Comparison of ENCODE assay signal across 10 cellular contexts in genomic region chr10:95474228-95475002, GRCh38.
DNase-seq lines count a peak whose midpoint lies in the region; ATAC-seq and TF ChIP-seq lines count a peak whose summit lies in the region.
"Had no signal": no experiment of that assay in that cellular context is flagged by ENCODE, and none has a peak within 500 bp of the region (broad histone marks: within the 10 kb centered on the region; RNA-seq: fewer than 3 reads in every experiment).

No MANE protein-coding gene starts in this region.

- no peaks in the 10 kb centered on the region for H3K9me2 ChIP-seq in GM23338 (ENCODE audit: insufficient read depth)

- no peaks in the 10 kb centered on the region for H4K20me1 ChIP-seq in GM23338 (replicated peaks; ENCODE audit: insufficient read depth)

- intact Hi-C loops in heart right ventricle (cut with DNase I), result loop anchor here in 5 of 10 donors (5.0 to 10.0 kb wide), 6 partner anchors 33 to 88 kb away; partner anchors contain the start of gene SORBS1 (in 1 of the 5)

- peaks cover 16% of the 10 kb centered on the region for H3K79me2 ChIP-seq in GM23338 (replicated peaks; ENCODE audit: insufficient read depth)

- peaks cover 70% of the 10 kb centered on the region for H3K4me1 Mint-ChIP-seq in GM23338
- H3K4me1 Mint-ChIP-seq in activated T-cell treated with anti-CD3 and anti-CD28 coated beads, Interleukin-2, amount 50 U/mL, for 72 hours (ENCODE audit: low read depth), result no peaks in the 10 kb centered on the region

- ATAC-seq in GM23338 (no peak), heart right ventricle (peak; percentile 39 to 82 (median 68)), HG02610 (IDR thresholded peaks at IDR 0.05; ENCODE audit: unreplicated experiment) (no peak)
- no peak for ATAC-seq in activated T-cell treated with anti-CD3 and anti-CD28 coated beads, Interleukin-2, amount 50 U/mL, for 72 hours (replicated peaks in 1 of 2)

- no peak overlapping the region for H2AFZ ChIP-seq in GM23338

- WGBS in heart right ventricle, 2 donors, result 9 to 12% methylated on average over 7 of the region's 7 CpGs

- no peaks in the 10 kb centered on the region; the same call in 1 of the 2 replicates for H3F3A ChIP-seq in GM23338 (replicated peaks; ENCODE audit: low read depth)

- H3K27ac ChIP-seq in GM23338 (ENCODE audit: low read depth) (peak overlapping the region; percentile 12; the same call in 1 of the 2 replicates), heart right ventricle (peak overlapping the region; percentile 50 to 94 (median 90))
- H3K27ac ChIP-seq: SK-N-MC had no signal

- TF ChIP-seq CTCF in GM23338 (conservative IDR thresholded peaks at IDR 0.05; ENCODE audit: low read depth in 2 of 2) (no peak), heart right ventricle (IDR thresholded peaks at IDR 0.05) (peak in 2 of 9 donors; percentile 26 to 30)

- DNase-seq in GM23338 (ENCODE audit: low spot score) (peak; percentile 39), amniotic epithelial cell (ENCODE audit: low read depth) (peak; percentile 61), heart right ventricle (peak in 1 of 2 donors; percentile 45), NCI-H1930 (lab: John Stamatoyannopoulos, UW) (no peak)
- no peak for DNase-seq in activated T-cell treated with anti-CD3 and anti-CD28 coated beads, Interleukin-2, amount 50 U/mL, for 72 hours
- no peak for DNase-seq in activated CD4-positive, alpha-beta T cell treated with anti-CD3 and anti-CD28 coated beads, Interleukin-2, amount 50 U/mL, for 1 hour

- H3K36me3 Mint-ChIP-seq in GM23338 (ENCODE audit: low read depth), result no peaks in the 10 kb centered on the region
- no peaks in the 10 kb centered on the region for H3K36me3 Mint-ChIP-seq in activated T-cell treated with anti-CD3 and anti-CD28 coated beads, Interleukin-2, amount 50 U/mL, for 72 hours (ENCODE audit: insufficient read depth in 2 of 2)

- H3K4me3 ChIP-seq in GM23338 (no peak overlapping the region), heart right ventricle (no peak overlapping the region), skeletal muscle satellite cell (ENCODE audit: low read length) (no peak overlapping the region)
- H3K4me3 ChIP-seq: SK-N-MC had no signal

- no peak overlapping the region for H3K4me3 Mint-ChIP-seq in GM23338
- no peak overlapping the region for H3K4me3 Mint-ChIP-seq in activated T-cell treated with anti-CD3 and anti-CD28 coated beads, Interleukin-2, amount 50 U/mL, for 72 hours
- H3K4me3 Mint-ChIP-seq: activated T-helper 1 cell treated with anti-CD3 and anti-CD28 coated beads, Interleukin-12 subunit alpha, Interleukin-12 subunit beta, Interleukin-2, Interleukin-4 antibody, amounts not matched to agents 30 ng/mL and 10 ng/mL and 1 ng/mL, durations not matched to agents 14 hours and 24 hours and 36 hours had no signal

- no peaks in the 10 kb centered on the region for H3K9me3 Mint-ChIP-seq in GM23338
- H3K9me3 Mint-ChIP-seq in activated T-cell treated with anti-CD3 and anti-CD28 coated beads, Interleukin-2, amount 50 U/mL, for 72 hours, result no peaks in the 10 kb centered on the region
- H3K9me3 Mint-ChIP-seq: activated T-helper 1 cell treated with anti-CD3 and anti-CD28 coated beads, Interleukin-12 subunit alpha, Interleukin-12 subunit beta, Interleukin-2, Interleukin-4 antibody, amounts not matched to agents 30 ng/mL and 10 ng/mL and 1 ng/mL, durations not matched to agents 14 hours and 24 hours and 36 hours had no signal

- H3K36me3 ChIP-seq in GM23338 (ENCODE audit: insufficient read depth), result no peaks in the 10 kb centered on the region
- H3K36me3 ChIP-seq in heart right ventricle, result no peaks in the 10 kb centered on the region
- H3K36me3 ChIP-seq in skeletal muscle satellite cell (ENCODE audit: insufficient read depth, low read length), result no peaks in the 10 kb centered on the region

- H3K27me3 Mint-ChIP-seq in GM23338 (ENCODE audit: insufficient read depth, low read depth, poor library complexity), result peaks cover 5% of the 10 kb centered on the region
- no peaks in the 10 kb centered on the region for H3K27me3 Mint-ChIP-seq in activated T-cell treated with anti-CD3 and anti-CD28 coated beads, Interleukin-2, amount 50 U/mL, for 72 hours (ENCODE audit: low read depth)

- H3K9ac ChIP-seq in skeletal muscle satellite cell (ENCODE audit: low read depth, low read length), result peak overlapping the region; percentile 54

- no peaks in the 10 kb centered on the region for H3K27me3 ChIP-seq in GM23338 (ENCODE audit: insufficient read depth)
- no peaks in the 10 kb centered on the region for H3K27me3 ChIP-seq in heart right ventricle
- H3K27me3 ChIP-seq in skeletal muscle satellite cell (ENCODE audit: control insufficient read depth, insufficient read depth, low read length), result no peaks in the 10 kb centered on the region

- H3K27ac Mint-ChIP-seq in GM23338, result peak overlapping the region; percentile 77; the same call in 1 of the 2 replicates
- no peak overlapping the region for H3K27ac Mint-ChIP-seq in activated T-cell treated with anti-CD3 and anti-CD28 coated beads, Interleukin-2, amount 50 U/mL, for 72 hours
- H3K27ac Mint-ChIP-seq: activated T-helper 1 cell treated with anti-CD3 and anti-CD28 coated beads, Interleukin-12 subunit alpha, Interleukin-12 subunit beta, Interleukin-2, Interleukin-4 antibody, amounts not matched to agents 30 ng/mL and 10 ng/mL and 1 ng/mL, durations not matched to agents 14 hours and 24 hours and 36 hours had no signal

- H3K4me2 ChIP-seq in GM23338, result peak overlapping the region; percentile 37; the same call in 1 of the 2 replicates
- peak overlapping the region; percentile 67 for H3K4me2 ChIP-seq in skeletal muscle satellite cell (ENCODE audit: low read length)

- H3K9me3 ChIP-seq in heart right ventricle (no peaks in the 10 kb centered on the region), skeletal muscle satellite cell (replicated peaks; ENCODE audit: low read length) (no peaks in the 10 kb centered on the region)

- peaks cover 58% of the 10 kb centered on the region for H3K4me1 ChIP-seq in GM23338 (ENCODE audit: insufficient read depth)
- H3K4me1 ChIP-seq in heart right ventricle, result peaks cover 34 to 98% (median 78%) of the 10 kb centered on the region in 9 donors
- peaks cover 17% of the 10 kb centered on the region for H3K4me1 ChIP-seq in skeletal muscle satellite cell (ENCODE audit: control insufficient read depth, insufficient read depth, low read length)

TF ChIP-seq in GM23338, 12 proteins besides CTCF, POLR2A, EP300 and RAD21 (continues in another document):
- TF ChIP-seq POLR2AphosphoS5 (IDR thresholded peaks at IDR 0.05; ENCODE audit: low read depth) (no peak), STAT1 (IDR thresholded peaks at IDR 0.05; ENCODE audit: unreplicated experiment) (no peak), REST (IDR thresholded peaks at IDR 0.05; ENCODE audit: unreplicated experiment) (no peak), EZH2 (IDR thresholded peaks at IDR 0.05; ENCODE audit: low read depth, unreplicated experiment) (no peak), CREB1 (CRISPR knock-in tag; IDR thresholded peaks at IDR 0.05; ENCODE audit: low read depth) (no peak), NANOG (IDR thresholded peaks at IDR 0.05; ENCODE audit: borderline replicate concordance) (no peak), JUNB (IDR thresholded peaks at IDR 0.05; ENCODE audit: unreplicated experiment) (no peak), ZNF331 (CRISPR knock-in tag; IDR thresholded peaks at IDR 0.05; ENCODE audit: low read depth) (no peak), ZNF114 (CRISPR knock-in tag; IDR thresholded peaks at IDR 0.05) (no peak), EZH2phosphoT487 (IDR thresholded peaks at IDR 0.05; ENCODE audit: unreplicated experiment) (no peak)

Comparison
In these comparisons a context has a peak if more than half of its experiments do, and no peak if none do; other contexts are left out.
1. ATAC-seq: peak in heart right ventricle (8 of 8); none in GM23338 (single experiment), HG02610 (single experiment) and activated T-cell treated with anti-CD3 and anti-CD28 coated beads, Interleukin-2, amount 50 U/mL, for 72 hours (0 of 2).
2. DNase-seq: peak in GM23338 (single experiment) and amniotic epithelial cell (single experiment); none in activated T-cell treated with anti-CD3 and anti-CD28 coated beads, Interleukin-2, amount 50 U/mL, for 72 hours (0 of 2), activated CD4-positive, alpha-beta T cell treated with anti-CD3 and anti-CD28 coated beads, Interleukin-2, amount 50 U/mL, for 1 hour (single experiment) and NCI-H1930 (0 of 2).